ENCODE assay signal across 13 cellular contexts in genomic region chr3:189071452-189071851, GRCh38.
DNase-seq lines count a peak whose midpoint lies in the region; ATAC-seq, FAIRE-seq and TF ChIP-seq lines count a peak whose summit lies in the region.
"Had no signal": no experiment of that assay in that cellular context is flagged by ENCODE, and none has a peak within 500 bp of the region (broad histone marks: within the 10 kb centered on the region; RNA-seq: fewer than 3 reads in every experiment).

No MANE protein-coding gene starts in this region.

- H3K4me2 ChIP-seq in HCT116 (ENCODE audit: low read length) (no peak overlapping the region), keratinocyte (ENCODE audit: control insufficient read depth, extremely low read depth, insufficient read depth, low read depth, low read length) (no peak overlapping the region)

- ATAC-seq in GM18858 (IDR thresholded peaks at IDR 0.05; ENCODE audit: unreplicated experiment) = peak; percentile 72
- peak; percentile 73 for ATAC-seq in HCT116
- ATAC-seq in HG03460 (IDR thresholded peaks at IDR 0.05; ENCODE audit: unreplicated experiment) = no peak

- H3K27me3 ChIP-seq in HCT116 (ENCODE audit: insufficient read depth, low read length) = no peaks in the 10 kb centered on the region
- H3K27me3 ChIP-seq in keratinocyte (ENCODE audit: control insufficient read depth, extremely low read depth, insufficient read depth, low read length) = no peaks in the 10 kb centered on the region
- no peaks in the 10 kb centered on the region for H3K27me3 ChIP-seq in Caco-2 (replicated peaks; ENCODE audit: control insufficient read depth, insufficient read depth, low read length)
- H3K27me3 ChIP-seq in ovary = no peaks in the 10 kb centered on the region

- no peak for TF ChIP-seq CTCF in HCT116 (IDR thresholded peaks at IDR 0.05 in 2 of 3, conservative IDR thresholded peaks at IDR 0.05 in 1 of 3; ENCODE audit: borderline replicate concordance in 1 of 3, insufficient read depth in 1 of 3, low read depth in 2 of 3, low read length in 2 of 3)
- no peak for TF ChIP-seq CTCF in keratinocyte (optimal IDR thresholded peaks at IDR 0.05 in 1 of 3, IDR thresholded peaks at IDR 0.05 in 1 of 3, conservative IDR thresholded peaks at IDR 0.05 in 1 of 3; ENCODE audit: extremely low read depth in 1 of 3, insufficient read depth in 2 of 3, low read length in 3 of 3)
- no peak for TF ChIP-seq CTCF in Caco-2 (IDR thresholded peaks at IDR 0.05; ENCODE audit: insufficient read depth in 1 of 2, low read depth in 1 of 2, low read length in 1 of 2, severe bottlenecking in 1 of 2, unreplicated experiment in 1 of 2)
- TF ChIP-seq CTCF in ovary (IDR thresholded peaks at IDR 0.05) = no peak

- no peak overlapping the region for H3K4me3 Mint-ChIP-seq in Caco-2 (ENCODE audit: unreplicated experiment)
- H3K4me3 Mint-ChIP-seq: activated naive CD8-positive, alpha-beta T cell; nephron progenitor cell; type B pancreatic cell had no signal

- no peak overlapping the region for H3K27ac Mint-ChIP-seq in Caco-2 (ENCODE audit: unreplicated experiment)
- H3K27ac Mint-ChIP-seq: activated naive CD8-positive, alpha-beta T cell; nephron progenitor cell; type B pancreatic cell had no signal

- H3K9me3 ChIP-seq in HCT116 (ENCODE audit: control insufficient read depth in 1 of 2, insufficient read depth in 1 of 2, low read depth in 1 of 2, low read length in 2 of 2) = no peaks in the 10 kb centered on the region; a peak in 1 of 4 replicates
- no peaks in the 10 kb centered on the region for H3K9me3 ChIP-seq in keratinocyte (ENCODE audit: control insufficient read depth, low read depth, low read length)
- no peaks in the 10 kb centered on the region for H3K9me3 ChIP-seq in Caco-2
- H3K9me3 ChIP-seq in ovary = no peaks in the 10 kb centered on the region

- no peaks in the 10 kb centered on the region for H3K4me1 Mint-ChIP-seq in Caco-2 (ENCODE audit: low read depth, unreplicated experiment)
- H3K4me1 Mint-ChIP-seq: nephron progenitor cell had no signal

- WGBS in ovary, 3 donors = 74 to 83% (median 81%) methylated on average over 2 of the region's 2 CpGs

- H3K27ac ChIP-seq in HCT116 (ENCODE audit: low read depth, low read length) (no peak overlapping the region), keratinocyte (ENCODE audit: control insufficient read depth, insufficient read depth, low read length) (no peak overlapping the region), ovary (no peak overlapping the region)
- H3K27ac ChIP-seq: GM23248 had no signal

- FAIRE-seq in keratinocyte (lab: Jason Lieb, UNC) = peak; percentile 96
- FAIRE-seq: endometrium had no signal

- CTCF ChIA-PET in HCT116 (lab: Charles Lee) = interaction anchor here (1.4 kb wide), 1 partner anchor 162 kb away, joined by 4 read pairs; no protein-coding TSS in a partner anchor
- CTCF ChIA-PET in Caco-2 (lab: Charles Lee) = no interaction called here

- DNase-seq in HCT116 (ENCODE audit: low read depth, low spot score) (no peak), NCI-H2171 treated with DMSO at 0.1 percent for 48 hours (lab: John Stamatoyannopoulos, UW) (peak; percentile 23), keratinocyte (ENCODE audit: low read depth, low spot score) (peak; percentile 60), Caco-2 (no peak), ovary (no peak)
- DNase-seq: GM23248; nephron progenitor cell; stimulated activated CD4-positive, alpha-beta T cell treated with anti-CD3 and anti-CD28 coated beads, Interleukin-2, amount 100 ng/mL, for 48 hours had no signal

- H3K79me2 ChIP-seq in HCT116 (ENCODE audit: insufficient read depth, low read length) (no peaks in the 10 kb centered on the region), keratinocyte (ENCODE audit: control insufficient read depth, insufficient read depth, low read length) (no peaks in the 10 kb centered on the region)

- no peaks in the 10 kb centered on the region for H3K36me3 Mint-ChIP-seq in Caco-2 (ENCODE audit: insufficient read depth, unreplicated experiment)
- H3K36me3 Mint-ChIP-seq: activated naive CD8-positive, alpha-beta T cell; type B pancreatic cell had no signal

- RAD21 ChIA-PET in HCT116 (lab: Charles Lee; ENCODE audit: low non-redundant PET in 1 of 2, low total read pairs in 2 of 2, uncharacterized antibody in 2 of 2, unreplicated experiment in 2 of 2) = no interaction called here

- no peak overlapping the region for H2AFZ ChIP-seq in HCT116 (ENCODE audit: low read depth, low read length, poor library complexity, severe bottlenecking)
- no peak overlapping the region for H2AFZ ChIP-seq in keratinocyte (ENCODE audit: control insufficient read depth, low read length)
- H2AFZ ChIP-seq: GM23248 had no signal

- TF ChIP-seq RAD21 in HCT116 (IDR thresholded peaks at IDR 0.05; ENCODE audit: low read depth) = no peak

- no peaks in the 10 kb centered on the region for H3K27me3 Mint-ChIP-seq in Caco-2 (ENCODE audit: insufficient read depth, unreplicated experiment)
- H3K27me3 Mint-ChIP-seq: activated naive CD8-positive, alpha-beta T cell; type B pancreatic cell had no signal

- H3K36me3 ChIP-seq in HCT116 (ENCODE audit: control insufficient read depth in 1 of 2, insufficient read depth in 2 of 2, low read length in 2 of 2) = no peaks in the 10 kb centered on the region
- no peaks in the 10 kb centered on the region for H3K36me3 ChIP-seq in keratinocyte (ENCODE audit: control insufficient read depth in 2 of 2, extremely low read depth in 1 of 2, insufficient read depth in 2 of 2, low read length in 2 of 2)
- H3K36me3 ChIP-seq in Caco-2 (ENCODE audit: control insufficient read depth, insufficient read depth, low read length) = no peaks in the 10 kb centered on the region
- H3K36me3 ChIP-seq in ovary = no peaks in the 10 kb centered on the region

- no TSS peak for BruUV-seq in HCT116 (replicated peaks; lab: Mats Ljungman, UMichigan)
- no TSS peak for BruUV-seq in Caco-2 (replicated peaks; lab: Mats Ljungman, UMichigan)

- H3K9me3 Mint-ChIP-seq in Caco-2 (ENCODE audit: unreplicated experiment) = peaks cover 9% of the 10 kb centered on the region

- dilution Hi-C loops in keratinocyte (cut with MboI; ENCODE audit: extremely low pct_ligation_motif_present, low sequenced_read_pairs) = no loop called here

- intact Hi-C loops in HCT116 (cut with micrococcal nuclease) (no loop called here), Caco-2 (cut with micrococcal nuclease; ENCODE audit: unreplicated experiment) (no loop called here), ovary (cut with DNase I) (no loop called here)

- no peaks in the 10 kb centered on the region for H3K9me2 ChIP-seq in HCT116 (ENCODE audit: insufficient read depth)

- TF ChIP-seq POLR2A in HCT116 (IDR thresholded peaks at IDR 0.05; ENCODE audit: borderline replicate concordance, extremely low read depth, insufficient read depth, insufficient read length) = no peak
- TF ChIP-seq POLR2A in ovary (IDR thresholded peaks at IDR 0.05) = no peak

- no peak overlapping the region for H3K4me3 ChIP-seq in HCT116 (replicated peaks in 1 of 2; ENCODE audit: low read depth in 1 of 2, low read length in 2 of 2)
- no peak overlapping the region for H3K4me3 ChIP-seq in keratinocyte (ENCODE audit: control insufficient read depth in 2 of 3, extremely low read depth in 1 of 3, insufficient read depth in 2 of 3, low read depth in 1 of 3, low read length in 3 of 3)
- H3K4me3 ChIP-seq in Caco-2 (ENCODE audit: low read depth, low read length) = no peak overlapping the region
- H3K4me3 ChIP-seq in ovary = no peak overlapping the region
- H3K4me3 ChIP-seq: GM23248 had no signal

- no peaks in the 10 kb centered on the region for H3K9me1 ChIP-seq in keratinocyte (ENCODE audit: control insufficient read depth, extremely low read depth, insufficient read depth, low read length)

- POLR2A ChIA-PET in HCT116 (lab: Charles Lee) = no interaction called here
- POLR2A ChIA-PET in Caco-2 (lab: Charles Lee) = no interaction called here

- TF ChIP-seq EP300 in ovary (IDR thresholded peaks at IDR 0.05) = no peak

- no peak overlapping the region for H3K9ac ChIP-seq in HCT116 (ENCODE audit: low read length)
- H3K9ac ChIP-seq in keratinocyte (ENCODE audit: control insufficient read depth, extremely low read depth, insufficient read depth, low read length) = no peak overlapping the region
- H3K9ac ChIP-seq: GM23248 had no signal

- H4K20me1 ChIP-seq in HCT116 (ENCODE audit: insufficient read depth) (no peaks in the 10 kb centered on the region), keratinocyte (ENCODE audit: control insufficient read depth, extremely low read depth, insufficient read depth, low read length) (no peaks in the 10 kb centered on the region)

- H3K4me1 ChIP-seq in HCT116 (ENCODE audit: control insufficient read depth in 1 of 2, insufficient read depth in 2 of 2, low read length in 2 of 2) = peaks cover 2 to 6% of the 10 kb centered on the region in 2 experiments; a peak in 2 of 4 replicates
- peaks cover 3% of the 10 kb centered on the region for H3K4me1 ChIP-seq in keratinocyte (ENCODE audit: control insufficient read depth, extremely low read depth, insufficient read depth, low read length)
- no peaks in the 10 kb centered on the region for H3K4me1 ChIP-seq in Caco-2
- no peaks in the 10 kb centered on the region for H3K4me1 ChIP-seq in ovary (ENCODE audit: insufficient read depth)

TF ChIP-seq in HCT116, 20 proteins besides CTCF, POLR2A, EP300 and RAD21:
- no peak for TF ChIP-seq EGR1 (IDR thresholded peaks at IDR 0.05; ENCODE audit: low read depth)
- 0 out of 2 replicates have a peak, but pooled peaks have one; percentile 46 for TF ChIP-seq FOSL1 (IDR thresholded peaks at IDR 0.05; ENCODE audit: low read depth)
- no peak for TF ChIP-seq ELF1 (IDR thresholded peaks at IDR 0.05; ENCODE audit: borderline replicate concordance, low read depth)
- TF ChIP-seq CBX3 (IDR thresholded peaks at IDR 0.05; ENCODE audit: low read depth) = no peak
- 0 out of 2 replicates have a peak, but pooled peaks have one; percentile 32 for TF ChIP-seq JUND (IDR thresholded peaks at IDR 0.05)
TF ChIP-seq in HCT116: peak in this region for 2.

Comparison
In these comparisons a context has a peak if more than half of its experiments do, and no peak if none do; other contexts are left out.
1. DNase-seq: peak in NCI-H2171 treated with DMSO at 0.1 percent for 48 hours (single experiment) and keratinocyte (single experiment); none in HCT116 (single experiment), Caco-2 (0 of 2) and ovary (0 of 5).